12 cellular contexts compared by ENCODE assay signal in genomic region chr3:7309707-7310106, GRCh38.
A peak's percentile ranks its signal among the peaks of the same experiment; 100 is the strongest.
DNase-seq lines count a peak whose midpoint lies in the region; ATAC-seq and TF ChIP-seq lines count a peak whose summit lies in the region.
"Had no signal": no experiment of that assay in that cellular context is flagged by ENCODE, and none has a peak within 500 bp of the region (broad histone marks: within the 10 kb centered on the region; RNA-seq: fewer than 3 reads in every experiment).

No MANE protein-coding gene starts in this region.

- H3K9ac ChIP-seq in skeletal muscle tissue (ENCODE audit: low read depth in 1 of 3, low read length in 3 of 3): no peak overlapping the region

- H3K27ac Mint-ChIP-seq in activated CD4-positive, alpha-beta memory T cell treated with anti-CD3 and anti-CD28 coated beads, Interleukin-2, amount 10 ng/mL, durations not matched to agents 7 days and 5 days: no peak overlapping the region
- H3K27ac Mint-ChIP-seq in natural killer cell treated with Interleukin-12 subunit alpha and Interleukin-12 subunit beta and Interleukin-15 and Interleukin-18, amount 100 ng/mL, for 72 hours: no peak overlapping the region
- H3K27ac Mint-ChIP-seq: CD4-positive, CD25-positive, alpha-beta regulatory T cell had no signal

- ATAC-seq in stimulated activated naive CD8-positive, alpha-beta T cell treated with anti-CD3 and anti-CD28 coated beads, Interleukin-15, Interleukin-2, amounts not matched to agents 100 U/mL and 50 U/mL, for 24 hours: no peak
- no peak for ATAC-seq in natural killer cell treated with Interleukin-12 subunit alpha and Interleukin-12 subunit beta and Interleukin-15 and Interleukin-18, amount 100 ng/mL, for 72 hours

- no peaks in the 10 kb centered on the region for H3K9me3 Mint-ChIP-seq in activated CD4-positive, alpha-beta memory T cell treated with anti-CD3 and anti-CD28 coated beads, Interleukin-2, amount 10 ng/mL, durations not matched to agents 7 days and 5 days
- no peaks in the 10 kb centered on the region for H3K9me3 Mint-ChIP-seq in natural killer cell treated with Interleukin-12 subunit alpha and Interleukin-12 subunit beta and Interleukin-15 and Interleukin-18, amount 100 ng/mL, for 72 hours

- no peak for TF ChIP-seq CTCF in epithelial cell of proximal tubule (conservative IDR thresholded peaks at IDR 0.05; ENCODE audit: low read depth, low read length)
- TF ChIP-seq CTCF in GM10266 (IDR thresholded peaks at IDR 0.05; ENCODE audit: control insufficient read depth, insufficient read depth, low read depth, missing control alignments): no peak

- H3K36me3 ChIP-seq in skeletal muscle tissue (ENCODE audit: control insufficient read depth in 3 of 3, insufficient read depth in 3 of 3, low read length in 3 of 3): no peaks in the 10 kb centered on the region

- in situ Hi-C loops in KBM-7 (cut with MboI; ENCODE audit: low pct_unique_long_range_greater_than_20kb, low sequenced_read_pairs): no loop called here

- peaks cover 0 to 4% (median 0%) of the 10 kb centered on the region in 3 donors for H3K4me1 ChIP-seq in skeletal muscle tissue (ENCODE audit: control insufficient read depth in 3 of 3, insufficient read depth in 3 of 3, low read length in 3 of 3)

- no peaks in the 10 kb centered on the region for H3K9me3 ChIP-seq in skeletal muscle tissue (ENCODE audit: control insufficient read depth in 3 of 3, low read length in 3 of 3)

- no peaks in the 10 kb centered on the region for H3K36me3 Mint-ChIP-seq in activated CD4-positive, alpha-beta memory T cell treated with anti-CD3 and anti-CD28 coated beads, Interleukin-2, amount 10 ng/mL, durations not matched to agents 7 days and 5 days (ENCODE audit: low read depth)
- H3K36me3 Mint-ChIP-seq in natural killer cell treated with Interleukin-12 subunit alpha and Interleukin-12 subunit beta and Interleukin-15 and Interleukin-18, amount 100 ng/mL, for 72 hours: no peaks in the 10 kb centered on the region
- H3K36me3 Mint-ChIP-seq: CD4-positive, CD25-positive, alpha-beta regulatory T cell had no signal

- DNase-seq in KBM-7: peak; percentile 76
- DNase-seq in epithelial cell of proximal tubule (ENCODE audit: low read depth): peak; percentile 63
- DNase-seq in kidney tubule cell (ENCODE audit: low spot score): peak; percentile 63
- DNase-seq in activated CD4-positive, alpha-beta memory T cell treated with anti-CD3 and anti-CD28 coated beads, Interleukin-2, amount 10 ng/mL, durations not matched to agents 7 days and 5 days: no peak
- DNase-seq in stimulated activated naive CD8-positive, alpha-beta T cell treated with anti-CD3 and anti-CD28 coated beads, Interleukin-15, Interleukin-2, amounts not matched to agents 100 U/mL and 50 U/mL, for 24 hours: no peak
- no peak for DNase-seq in GM10266 (ENCODE audit: extremely low spot score)
- no peak for DNase-seq in natural killer cell treated with Interleukin-12 subunit alpha and Interleukin-12 subunit beta and Interleukin-15 and Interleukin-18, amount 100 ng/mL, for 72 hours (ENCODE audit: low spot score)
- DNase-seq: activated T-cell treated with anti-CD3 and anti-CD28 coated beads, Interleukin-2, amount 50 U/mL, for 1 hour; CD4-positive, CD25-positive, alpha-beta regulatory T cell; T-helper 9 cell had no signal

- peak overlapping the region; percentile 2 for H3K27ac ChIP-seq in skeletal muscle tissue (ENCODE audit: low read depth, low read length)
- H3K27ac ChIP-seq: dorsolateral prefrontal cortex had no signal

- POLR2A ChIA-PET in activated CD4-positive, alpha-beta memory T cell treated with anti-CD3 and anti-CD28 coated beads, Interleukin-2, amount 10 ng/mL, durations not matched to agents 7 days and 5 days (lab: Charles Lee): no interaction called here

- peaks cover 2% of the 10 kb centered on the region for H3K4me1 Mint-ChIP-seq in activated CD4-positive, alpha-beta memory T cell treated with anti-CD3 and anti-CD28 coated beads, Interleukin-2, amount 10 ng/mL, durations not matched to agents 7 days and 5 days
- H3K4me1 Mint-ChIP-seq in natural killer cell treated with Interleukin-12 subunit alpha and Interleukin-12 subunit beta and Interleukin-15 and Interleukin-18, amount 100 ng/mL, for 72 hours (ENCODE audit: low read depth in 2 of 2): peaks cover 23 to 28% of the 10 kb centered on the region in 2 donors
- H3K4me1 Mint-ChIP-seq: CD4-positive, CD25-positive, alpha-beta regulatory T cell had no signal

- no peak overlapping the region for H3K4me3 ChIP-seq in epithelial cell of proximal tubule (ENCODE audit: low read depth, low read length)
- no peak overlapping the region for H3K4me3 ChIP-seq in skeletal muscle tissue (ENCODE audit: low read length in 3 of 3)
- H3K4me3 ChIP-seq: dorsolateral prefrontal cortex had no signal

- H3K4me3 Mint-ChIP-seq in activated CD4-positive, alpha-beta memory T cell treated with anti-CD3 and anti-CD28 coated beads, Interleukin-2, amount 10 ng/mL, durations not matched to agents 7 days and 5 days: no peak overlapping the region
- H3K4me3 Mint-ChIP-seq in natural killer cell treated with Interleukin-12 subunit alpha and Interleukin-12 subunit beta and Interleukin-15 and Interleukin-18, amount 100 ng/mL, for 72 hours: no peak overlapping the region
- H3K4me3 Mint-ChIP-seq: CD4-positive, CD25-positive, alpha-beta regulatory T cell had no signal

- H3K27me3 Mint-ChIP-seq in activated CD4-positive, alpha-beta memory T cell treated with anti-CD3 and anti-CD28 coated beads, Interleukin-2, amount 10 ng/mL, durations not matched to agents 7 days and 5 days: no peaks in the 10 kb centered on the region
- no peaks in the 10 kb centered on the region for H3K27me3 Mint-ChIP-seq in natural killer cell treated with Interleukin-12 subunit alpha and Interleukin-12 subunit beta and Interleukin-15 and Interleukin-18, amount 100 ng/mL, for 72 hours
- H3K27me3 Mint-ChIP-seq: CD4-positive, CD25-positive, alpha-beta regulatory T cell had no signal

- CTCF ChIA-PET in activated CD4-positive, alpha-beta memory T cell treated with anti-CD3 and anti-CD28 coated beads, Interleukin-2, amount 10 ng/mL, durations not matched to agents 7 days and 5 days (lab: Charles Lee): no interaction called here

- no peaks in the 10 kb centered on the region for H3K27me3 ChIP-seq in skeletal muscle tissue (ENCODE audit: control insufficient read depth in 3 of 3, insufficient read depth in 3 of 3, low read length in 3 of 3)
- H3K27me3 ChIP-seq: dorsolateral prefrontal cortex had no signal

Comparison
In these comparisons a context has a peak if more than half of its experiments do, and no peak if none do; other contexts are left out.
1. DNase-seq: peak in KBM-7 (single experiment), epithelial cell of proximal tubule (single experiment) and kidney tubule cell (single experiment); none in activated CD4-positive, alpha-beta memory T cell treated with anti-CD3 and anti-CD28 coated beads, Interleukin-2, amount 10 ng/mL, durations not matched to agents 7 days and 5 days (single experiment), stimulated activated naive CD8-positive, alpha-beta T cell treated with anti-CD3 and anti-CD28 coated beads, Interleukin-15, Interleukin-2, amounts not matched to agents 100 U/mL and 50 U/mL, for 24 hours (single experiment), GM10266 (single experiment) and natural killer cell treated with Interleukin-12 subunit alpha and Interleukin-12 subunit beta and Interleukin-15 and Interleukin-18, amount 100 ng/mL, for 72 hours (single experiment).